In genomic region chr3:71064288-71064975, GRCh38 we compare ENCODE assay signal across 9 cellular contexts.
DNase-seq lines count a peak whose midpoint lies in the region; ATAC-seq, FAIRE-seq and TF ChIP-seq lines count a peak whose summit lies in the region.
"Had no signal": no experiment of that assay in that cellular context is flagged by ENCODE, and none has a peak within 500 bp of the region (broad histone marks: within the 10 kb centered on the region; RNA-seq: fewer than 3 reads in every experiment).

No MANE protein-coding gene starts in this region.

- no peaks in the 10 kb centered on the region for H3K9me3 Mint-ChIP-seq in osteocyte (ENCODE audit: unreplicated experiment)
- H3K9me3 Mint-ChIP-seq: dendritic cell treated with granulocyte-macrophage colony-stimulating factor and Interleukin-4, amounts not matched to agents 40 ng/mL and 50 ng/mL, for 4 days had no signal

- no peak for FAIRE-seq in RCC 7860 (lab: Jason Lieb, UNC)

- H3K27ac Mint-ChIP-seq in osteocyte (ENCODE audit: unreplicated experiment): no peak overlapping the region
- H3K27ac Mint-ChIP-seq: dendritic cell treated with granulocyte-macrophage colony-stimulating factor and Interleukin-4, amounts not matched to agents 40 ng/mL and 50 ng/mL, for 4 days had no signal

- H3K36me3 Mint-ChIP-seq in osteocyte (ENCODE audit: unreplicated experiment): no peaks in the 10 kb centered on the region

- peak overlapping the region; percentile 23 for H3K4me3 ChIP-seq in GM12875 (ENCODE audit: low read depth, low read length)

- H3K4me1 Mint-ChIP-seq in osteocyte (ENCODE audit: unreplicated experiment): peaks cover 53% of the 10 kb centered on the region

- DNase-seq in RCC 7860 (ENCODE audit: low spot score): peak; percentile 19
- DNase-seq in activated naive CD4-positive, alpha-beta T cell (lab: John Stamatoyannopoulos, UW): peak; percentile 51 to 71 (median 61)
- peak; percentile 70 for DNase-seq in globus pallidus (ENCODE audit: low spot score)
- DNase-seq in osteocyte (ENCODE audit: extremely low spot score, unreplicated experiment): peak; percentile 90
- no peak for DNase-seq in SHP77 (lab: John Stamatoyannopoulos, UW)
- DNase-seq in NCI-H187 treated with DMSO at 0.1 percent for 48 hours (lab: John Stamatoyannopoulos, UW): no peak

- H3K27me3 Mint-ChIP-seq in osteocyte (ENCODE audit: unreplicated experiment): no peaks in the 10 kb centered on the region

- ATAC-seq in HG02763 (IDR thresholded peaks at IDR 0.05; ENCODE audit: unreplicated experiment): peak; percentile 28

- H3K4me3 Mint-ChIP-seq in osteocyte (ENCODE audit: unreplicated experiment): no peak overlapping the region

- TF ChIP-seq CTCF in GM12875 (IDR thresholded peaks at IDR 0.05; ENCODE audit: borderline replicate concordance, insufficient read depth, low read depth, low read length): no peak
- no peak for TF ChIP-seq CTCF in osteocyte (IDR thresholded peaks at IDR 0.05)

Comparison
In these comparisons a context has a peak if more than half of its experiments do, and no peak if none do; other contexts are left out.
1. DNase-seq: peak in RCC 7860 (single experiment), activated naive CD4-positive, alpha-beta T cell (4 of 4), globus pallidus (single experiment) and osteocyte (single experiment); none in SHP77 (0 of 2) and NCI-H187 treated with DMSO at 0.1 percent for 48 hours (single experiment).